Comparison of ENCODE assay signal across 8 cellular contexts in the genomic region with DNA sequence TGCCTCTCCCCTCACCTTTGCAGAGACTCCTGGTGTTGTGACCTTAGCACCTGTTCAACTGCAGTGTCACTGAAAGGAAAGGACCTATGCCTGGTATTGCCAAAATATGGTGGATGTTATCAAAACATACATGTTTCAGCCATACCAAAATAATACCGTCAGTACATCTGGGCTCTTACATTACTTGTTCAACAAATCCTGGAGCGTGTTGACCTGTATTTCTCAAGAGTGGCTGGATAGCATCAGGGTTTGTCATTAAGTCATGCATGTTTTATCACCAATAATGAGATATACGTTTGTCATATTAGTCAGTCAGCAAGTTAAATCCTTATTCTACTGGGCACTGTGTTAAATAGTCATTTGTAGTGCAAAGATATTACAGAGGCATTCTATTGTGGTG.
"Had no signal": no experiment of that assay in that cellular context is flagged by ENCODE, and none has a peak within 500 bp of the region (broad histone marks: within the 10 kb centered on the region; RNA-seq: fewer than 3 reads in every experiment).

No MANE protein-coding gene starts in this region.

- H3K4me3 ChIP-seq: GM23248, GM23338, HAP-1 had no signal

- H3K4me2 ChIP-seq: GM23338 had no signal

- H3K27ac ChIP-seq: GM23248 had no signal

- H3K36me3 ChIP-seq: HAP-1 had no signal

- H3K9me3 ChIP-seq: HAP-1 had no signal

- H3K9ac ChIP-seq: GM23248 had no signal

- H2AFZ ChIP-seq: GM23248, GM23338 had no signal

- DNase-seq: GM23248, GOT3, H7, H9, HCEC 1CT, HFFc6 had no signal
